In genomic region chr13:99062593-99062992, GRCh38 we compare ENCODE assay signal across 11 cellular contexts.
DNase-seq lines count a peak whose midpoint lies in the region; ATAC-seq, FAIRE-seq and TF ChIP-seq lines count a peak whose summit lies in the region.
"Had no signal": no experiment of that assay in that cellular context is flagged by ENCODE, and none has a peak within 500 bp of the region (broad histone marks: within the 10 kb centered on the region; RNA-seq: fewer than 3 reads in every experiment).

No MANE protein-coding gene starts in this region.

- H3K9me3 Mint-ChIP-seq in activated CD4-positive, alpha-beta T cell treated with anti-CD3 and anti-CD28 coated beads, Interleukin-2, amount 10 ng/mL, durations not matched to agents 24 days and 14 days: peaks cover 18% of the 10 kb centered on the region
- peaks cover 5% of the 10 kb centered on the region for H3K9me3 Mint-ChIP-seq in astrocyte (ENCODE audit: unreplicated experiment)
- no peaks in the 10 kb centered on the region for H3K9me3 Mint-ChIP-seq in activated naive CD8-positive, alpha-beta T cell treated with anti-CD3 and anti-CD28 coated beads, Interleukin-2, amount 50 U/mL, for 24 hours
- H3K9me3 Mint-ChIP-seq: central memory CD8-positive, alpha-beta T cell; naive B cell had no signal

- H3K27me3 ChIP-seq in astrocyte (ENCODE audit: insufficient read depth, low read length) (no peaks in the 10 kb centered on the region), keratinocyte (ENCODE audit: control insufficient read depth, extremely low read depth, insufficient read depth, low read length) (no peaks in the 10 kb centered on the region), thyroid gland (no peaks in the 10 kb centered on the region)

- 41 to 45% methylated on average over 10 of the region's 10 CpGs for WGBS in thyroid gland, 2 donors

- CTCF ChIA-PET in GM10248 (lab: Yijun Ruan, JAX): no interaction called here

- FAIRE-seq in astrocyte (lab: Jason Lieb, UNC): no peak
- peak; percentile 92 for FAIRE-seq in keratinocyte (lab: Jason Lieb, UNC)

- H3K4me3 ChIP-seq in astrocyte (ENCODE audit: insufficient read depth, low read depth, low read length): peak overlapping the region; percentile 34
- peak overlapping the region in 2 of 3 experiments; percentile 8 to 47 for H3K4me3 ChIP-seq in keratinocyte (ENCODE audit: control insufficient read depth in 2 of 3, extremely low read depth in 1 of 3, insufficient read depth in 2 of 3, low read depth in 1 of 3, low read length in 3 of 3)
- H3K4me3 ChIP-seq in thyroid gland (replicated peaks in 1 of 3): no peak overlapping the region

- no peaks in the 10 kb centered on the region for H3K9me1 ChIP-seq in keratinocyte (ENCODE audit: control insufficient read depth, extremely low read depth, insufficient read depth, low read length)

- H3K36me3 Mint-ChIP-seq in activated CD4-positive, alpha-beta T cell treated with anti-CD3 and anti-CD28 coated beads, Interleukin-2, amount 10 ng/mL, durations not matched to agents 24 days and 14 days (ENCODE audit: low read depth): peaks cover 44% of the 10 kb centered on the region
- peaks cover 7% of the 10 kb centered on the region for H3K36me3 Mint-ChIP-seq in astrocyte (ENCODE audit: low read depth, unreplicated experiment)
- H3K36me3 Mint-ChIP-seq in activated naive CD8-positive, alpha-beta T cell treated with anti-CD3 and anti-CD28 coated beads, Interleukin-2, amount 50 U/mL, for 24 hours (ENCODE audit: low read depth): peaks cover 8% of the 10 kb centered on the region

- H3K36me3 ChIP-seq in astrocyte (ENCODE audit: insufficient read depth, low read length) (no peaks in the 10 kb centered on the region), keratinocyte (ENCODE audit: control insufficient read depth in 2 of 2, extremely low read depth in 1 of 2, insufficient read depth in 2 of 2, low read length in 2 of 2) (no peaks in the 10 kb centered on the region), thyroid gland (no peaks in the 10 kb centered on the region)

- H3K4me1 ChIP-seq in astrocyte (ENCODE audit: insufficient read depth, low read length) (peaks cover 12% of the 10 kb centered on the region), keratinocyte (ENCODE audit: control insufficient read depth, extremely low read depth, insufficient read depth, low read length) (peaks cover 65% of the 10 kb centered on the region), thyroid gland (peaks cover 6 to 69% of the 10 kb centered on the region in 2 donors)

- H3K79me2 ChIP-seq in astrocyte (ENCODE audit: insufficient read depth, low read length) (no peaks in the 10 kb centered on the region), keratinocyte (ENCODE audit: control insufficient read depth, insufficient read depth, low read length) (peaks cover 54% of the 10 kb centered on the region)

- POLR2A ChIA-PET in GM10248 (lab: Yijun Ruan, JAX): no interaction called here

- H3K4me3 Mint-ChIP-seq in activated CD4-positive, alpha-beta T cell treated with anti-CD3 and anti-CD28 coated beads, Interleukin-2, amount 10 ng/mL, durations not matched to agents 24 days and 14 days: no peak overlapping the region
- no peak overlapping the region for H3K4me3 Mint-ChIP-seq in astrocyte (ENCODE audit: unreplicated experiment)
- H3K4me3 Mint-ChIP-seq in activated naive CD8-positive, alpha-beta T cell treated with anti-CD3 and anti-CD28 coated beads, Interleukin-2, amount 50 U/mL, for 24 hours: no peak overlapping the region
- H3K4me3 Mint-ChIP-seq: central memory CD8-positive, alpha-beta T cell; T-helper 1 cell treated with Interleukin-12 subunit alpha and Interleukin-12 subunit beta and Interleukin-4 antibody, amounts not matched to agents 30 μg/mL and 1 μg/mL, for 36 hours had no signal

- H3K9me3 ChIP-seq in astrocyte (ENCODE audit: insufficient read depth, low read depth, low read length) (no peaks in the 10 kb centered on the region), keratinocyte (ENCODE audit: control insufficient read depth, low read depth, low read length) (peaks cover 2% of the 10 kb centered on the region), thyroid gland (no peaks in the 10 kb centered on the region)

- DNase-seq in activated CD4-positive, alpha-beta T cell treated with anti-CD3 and anti-CD28 coated beads, Interleukin-2, amount 10 ng/mL, durations not matched to agents 24 days and 14 days: no peak
- DNase-seq in activated CD4-positive, alpha-beta T cell treated with anti-CD3 and anti-CD28 coated beads, Interleukin-2, amount 50 U/mL, for 48 hours: no peak
- DNase-seq in astrocyte (ENCODE audit: low read depth): peak; percentile 69
- no peak for DNase-seq in keratinocyte (ENCODE audit: low read depth, low spot score)
- DNase-seq in thyroid gland: peak; percentile 76 to 88
- no peak for DNase-seq in GM10248 (ENCODE audit: extremely low spot score)
- no peak for DNase-seq in activated naive CD8-positive, alpha-beta T cell treated with anti-CD3 and anti-CD28 coated beads, Interleukin-2, amount 50 U/mL, for 24 hours
- DNase-seq: naive B cell had no signal

- TF ChIP-seq CTCF in astrocyte (IDR thresholded peaks at IDR 0.05; ENCODE audit: insufficient read depth, low read depth, low read length): no peak
- TF ChIP-seq CTCF in keratinocyte (optimal IDR thresholded peaks at IDR 0.05 in 1 of 3, IDR thresholded peaks at IDR 0.05 in 1 of 3, conservative IDR thresholded peaks at IDR 0.05 in 1 of 3; ENCODE audit: extremely low read depth in 1 of 3, insufficient read depth in 2 of 3, low read length in 3 of 3): no peak
- TF ChIP-seq CTCF in thyroid gland (IDR thresholded peaks at IDR 0.05): no peak
- TF ChIP-seq CTCF in GM10248 (IDR thresholded peaks at IDR 0.05; ENCODE audit: control extremely low read depth, extremely low read depth, low read depth, missing control alignments): no peak

- H3K27ac Mint-ChIP-seq in activated CD4-positive, alpha-beta T cell treated with anti-CD3 and anti-CD28 coated beads, Interleukin-2, amount 10 ng/mL, durations not matched to agents 24 days and 14 days: peak overlapping the region; percentile 50
- H3K27ac Mint-ChIP-seq in astrocyte (ENCODE audit: unreplicated experiment): peak overlapping the region; percentile 62
- H3K27ac Mint-ChIP-seq in activated naive CD8-positive, alpha-beta T cell treated with anti-CD3 and anti-CD28 coated beads, Interleukin-2, amount 50 U/mL, for 24 hours: no peak overlapping the region
- H3K27ac Mint-ChIP-seq: T-helper 1 cell treated with Interleukin-12 subunit alpha and Interleukin-12 subunit beta and Interleukin-4 antibody, amounts not matched to agents 30 μg/mL and 1 μg/mL, for 36 hours had no signal

- peak overlapping the region; percentile 68 for H2AFZ ChIP-seq in astrocyte (ENCODE audit: low read depth, low read length)
- no peak overlapping the region for H2AFZ ChIP-seq in keratinocyte (ENCODE audit: control insufficient read depth, low read length)

- H4K20me1 ChIP-seq in astrocyte (ENCODE audit: insufficient read depth, low read length): no peaks in the 10 kb centered on the region
- no peaks in the 10 kb centered on the region for H4K20me1 ChIP-seq in keratinocyte (ENCODE audit: control insufficient read depth, extremely low read depth, insufficient read depth, low read length)

- H3K27ac ChIP-seq in astrocyte (ENCODE audit: low read depth, low read length) (no peak overlapping the region), keratinocyte (ENCODE audit: control insufficient read depth, insufficient read depth, low read length) (peak overlapping the region; percentile 55), thyroid gland (peak overlapping the region; percentile 60 to 67 (median 66))

- H3K4me2 ChIP-seq in astrocyte (ENCODE audit: low read length) (peak overlapping the region; percentile 82), keratinocyte (ENCODE audit: control insufficient read depth, extremely low read depth, insufficient read depth, low read depth, low read length) (peak overlapping the region; percentile 47)

- dilution Hi-C loops in keratinocyte (cut with MboI; ENCODE audit: extremely low pct_ligation_motif_present, low sequenced_read_pairs): no loop called here

- H3K4me1 Mint-ChIP-seq in activated CD4-positive, alpha-beta T cell treated with anti-CD3 and anti-CD28 coated beads, Interleukin-2, amount 10 ng/mL, durations not matched to agents 24 days and 14 days: peaks cover 65% of the 10 kb centered on the region
- H3K4me1 Mint-ChIP-seq in astrocyte (ENCODE audit: low read depth, unreplicated experiment): peaks cover 28% of the 10 kb centered on the region
- peaks cover 73% of the 10 kb centered on the region for H3K4me1 Mint-ChIP-seq in activated naive CD8-positive, alpha-beta T cell treated with anti-CD3 and anti-CD28 coated beads, Interleukin-2, amount 50 U/mL, for 24 hours

- H3K9ac ChIP-seq in astrocyte (ENCODE audit: low read length): peak overlapping the region; percentile 45
- H3K9ac ChIP-seq in keratinocyte (ENCODE audit: control insufficient read depth, extremely low read depth, insufficient read depth, low read length): peak overlapping the region; percentile 20

- intact Hi-C loops in activated CD4-positive, alpha-beta T cell treated with anti-CD3 and anti-CD28 coated beads, Interleukin-2, amount 10 ng/mL, durations not matched to agents 24 days and 14 days (cut with micrococcal nuclease): no loop called here
- intact Hi-C loops in thyroid gland (cut with DNase I): no loop called here

- TF ChIP-seq POLR2A in thyroid gland (IDR thresholded peaks at IDR 0.05): no peak

- H3K27me3 Mint-ChIP-seq in activated CD4-positive, alpha-beta T cell treated with anti-CD3 and anti-CD28 coated beads, Interleukin-2, amount 10 ng/mL, durations not matched to agents 24 days and 14 days: no peaks in the 10 kb centered on the region
- H3K27me3 Mint-ChIP-seq in astrocyte (ENCODE audit: low read depth, unreplicated experiment): no peaks in the 10 kb centered on the region
- no peaks in the 10 kb centered on the region for H3K27me3 Mint-ChIP-seq in activated naive CD8-positive, alpha-beta T cell treated with anti-CD3 and anti-CD28 coated beads, Interleukin-2, amount 50 U/mL, for 24 hours
- H3K27me3 Mint-ChIP-seq: central memory CD8-positive, alpha-beta T cell had no signal

- ATAC-seq in activated naive CD8-positive, alpha-beta T cell treated with anti-CD3 and anti-CD28 coated beads, Interleukin-2, amount 50 U/mL, for 24 hours: no peak
- ATAC-seq in GM21381 (IDR thresholded peaks at IDR 0.05; ENCODE audit: unreplicated experiment): no peak

Comparison
In these comparisons a context has a peak if more than half of its experiments do, and no peak if none do; other contexts are left out.
1. DNase-seq: peak in astrocyte (single experiment) and thyroid gland (2 of 2); none in activated CD4-positive, alpha-beta T cell treated with anti-CD3 and anti-CD28 coated beads, Interleukin-2, amount 10 ng/mL, durations not matched to agents 24 days and 14 days (single experiment), activated CD4-positive, alpha-beta T cell treated with anti-CD3 and anti-CD28 coated beads, Interleukin-2, amount 50 U/mL, for 48 hours (0 of 2), keratinocyte (single experiment), GM10248 (single experiment) and activated naive CD8-positive, alpha-beta T cell treated with anti-CD3 and anti-CD28 coated beads, Interleukin-2, amount 50 U/mL, for 24 hours (single experiment).
2. H3K4me3 ChIP-seq: peak in astrocyte (single experiment) and keratinocyte (2 of 3); none in thyroid gland (0 of 3).